In the genomic region with DNA sequence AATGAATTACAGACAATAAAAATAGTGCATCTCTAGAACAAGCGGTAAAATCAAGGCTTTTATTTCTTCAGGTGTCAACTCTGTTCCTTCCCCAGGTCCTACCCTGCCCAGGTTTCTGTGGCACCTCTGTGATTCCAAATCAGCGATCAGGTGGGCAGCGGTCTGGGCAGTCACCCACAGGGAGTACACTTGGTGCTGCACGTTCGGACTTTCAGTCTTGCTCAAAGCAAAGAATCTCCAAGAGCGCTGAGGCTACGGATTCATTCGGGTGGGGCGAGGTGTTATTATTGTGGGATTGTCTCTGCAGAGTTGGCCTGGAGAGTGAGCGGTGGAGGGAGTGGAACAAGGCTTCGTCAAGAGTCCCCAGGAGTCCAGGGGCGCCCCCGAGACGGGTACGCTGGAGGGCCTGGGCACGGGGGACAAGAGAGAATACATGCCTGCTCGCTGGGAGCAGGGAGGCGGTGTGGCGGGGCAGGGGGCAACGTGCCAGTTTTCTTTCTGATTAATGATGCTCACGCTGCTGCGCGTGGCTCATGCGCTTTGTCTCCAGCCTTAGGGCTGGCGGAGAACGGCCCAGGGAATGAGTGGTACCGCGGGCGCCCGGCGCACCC, we compare ENCODE assay signal across 13 cellular contexts. TPM values are rescaled to one million over a fixed set of nuclear protein-coding genes. Genes with fewer than 3 reads are reported as not detected.
DNase-seq lines count a peak whose midpoint lies in the region; ATAC-seq, FAIRE-seq and TF ChIP-seq lines count a peak whose summit lies in the region.
"Had no signal": no experiment of that assay in that cellular context is flagged by ENCODE, and none has a peak within 500 bp of the region (broad histone marks: within the 10 kb centered on the region; RNA-seq: fewer than 3 reads in every experiment).

No MANE protein-coding gene starts in this region.

- H3K9me3 ChIP-seq in A549 (no peaks in the 10 kb centered on the region), KOPT-K1 (ENCODE audit: insufficient read depth, low read length, poor library complexity, severe bottlenecking) (no peaks in the 10 kb centered on the region), neural progenitor cell (ENCODE audit: low read depth) (no peaks in the 10 kb centered on the region)
- H3K9me3 ChIP-seq: HAP-1 had no signal

- 75% methylated on average over 25 of the region's 31 CpGs for WGBS in A549 (ENCODE audit: missing lambda C conversion rate)

- TF ChIP-seq CTCF in A549 (IDR thresholded peaks at IDR 0.05) (no peak), neural progenitor cell (IDR thresholded peaks at IDR 0.05) (no peak)

- TF ChIP-seq EP300 in A549 (IDR thresholded peaks at IDR 0.05): no peak

- ATAC-seq in A549: no peak; a peak in 1 of 6 replicates
- ATAC-seq in esophagus mucosa: peak; percentile 18
- no peak for ATAC-seq in activated CD8-positive, alpha-beta memory T cell treated with anti-CD3 and anti-CD28 coated beads, Interleukin-2, amount 10 ng/mL, durations not matched to agents 7 days and 5 days

- H3K4me1 Mint-ChIP-seq in neural progenitor cell: peaks cover 8% of the 10 kb centered on the region
- peaks cover 3% of the 10 kb centered on the region for H3K4me1 Mint-ChIP-seq in activated CD8-positive, alpha-beta memory T cell treated with anti-CD3 and anti-CD28 coated beads, Interleukin-2, amount 10 ng/mL, durations not matched to agents 7 days and 5 days

- H3K27me3 Mint-ChIP-seq in neural progenitor cell (ENCODE audit: insufficient read depth, low read depth): peaks cover 30% of the 10 kb centered on the region
- peaks cover 32% of the 10 kb centered on the region for H3K27me3 Mint-ChIP-seq in activated CD8-positive, alpha-beta memory T cell treated with anti-CD3 and anti-CD28 coated beads, Interleukin-2, amount 10 ng/mL, durations not matched to agents 7 days and 5 days

- H3K4me1 ChIP-seq in A549 (no peaks in the 10 kb centered on the region), neural progenitor cell (no peaks in the 10 kb centered on the region)
- H3K4me1 ChIP-seq: HAP-1 had no signal

- peaks cover 67% of the 10 kb centered on the region for H3K27me3 ChIP-seq in neural progenitor cell

- H3K4me3 Mint-ChIP-seq in neural progenitor cell: peak overlapping the region; percentile 80
- H3K4me3 Mint-ChIP-seq in activated CD8-positive, alpha-beta memory T cell treated with anti-CD3 and anti-CD28 coated beads, Interleukin-2, amount 10 ng/mL, durations not matched to agents 7 days and 5 days: no peak overlapping the region

- no peak overlapping the region for H3K27ac Mint-ChIP-seq in neural progenitor cell
- no peak overlapping the region for H3K27ac Mint-ChIP-seq in activated CD8-positive, alpha-beta memory T cell treated with anti-CD3 and anti-CD28 coated beads, Interleukin-2, amount 10 ng/mL, durations not matched to agents 7 days and 5 days

- H3K4me2 ChIP-seq in A549 (peak overlapping the region; percentile 98), neural progenitor cell (peak overlapping the region; percentile 92)

- CTCF ChIA-PET in A549 (lab: Yijun Ruan, JAX): interaction anchor here (2.6 kb wide), 1 partner anchor 11 kb away, joined by 7 read pairs; no protein-coding TSS in a partner anchor
- CTCF ChIA-PET in activated CD8-positive, alpha-beta memory T cell treated with anti-CD3 and anti-CD28 coated beads, Interleukin-2, amount 10 ng/mL, durations not matched to agents 7 days and 5 days (lab: Charles Lee): no interaction called here

- no peaks in the 10 kb centered on the region for H4K20me1 ChIP-seq in neural progenitor cell (ENCODE audit: low read depth)

- no peak for TF ChIP-seq RAD21 in A549 (conservative IDR thresholded peaks at IDR 0.05 in 1 of 2, IDR thresholded peaks at IDR 0.05 in 1 of 2)

- FAIRE-seq in A549 (lab: Jason Lieb, UNC): no peak
- FAIRE-seq: GM12891 had no signal

- H3K4me3 ChIP-seq in A549 (peak overlapping the region; percentile 58), neural progenitor cell (peak overlapping the region; percentile 58)

- H3K79me2 ChIP-seq in neural progenitor cell (ENCODE audit: low read depth): no peaks in the 10 kb centered on the region

- peaks cover 2% of the 10 kb centered on the region for H3K9me3 Mint-ChIP-seq in neural progenitor cell
- H3K9me3 Mint-ChIP-seq in activated CD8-positive, alpha-beta memory T cell treated with anti-CD3 and anti-CD28 coated beads, Interleukin-2, amount 10 ng/mL, durations not matched to agents 7 days and 5 days (ENCODE audit: low read depth): no peaks in the 10 kb centered on the region

- DNase-seq in A549 (ENCODE audit: low read depth in 1 of 2, low spot score in 1 of 2) (no peak), neural progenitor cell (ENCODE audit: low spot score) (no peak), NCI-H774 (lab: John Stamatoyannopoulos, UW) (no peak), NCI-H1417 (lab: John Stamatoyannopoulos, UW) (no peak), HUDEP-2 (lab: John Stamatoyannopoulos, UW; ENCODE audit: unreplicated experiment in 76 of 76) (no peak)
- no peak for DNase-seq in activated CD8-positive, alpha-beta memory T cell treated with anti-CD3 and anti-CD28 coated beads, Interleukin-2, amount 10 ng/mL, durations not matched to agents 7 days and 5 days
- DNase-seq: activated gamma-delta T cell treated with Interleukin-2 at 50 U/mL for 16 hours, NCI-H524 treated with DMSO at 0.1 percent for 48 hours, T-helper 9 cell had no signal

- H3K36me3 Mint-ChIP-seq in neural progenitor cell: no peaks in the 10 kb centered on the region
- peaks cover 2% of the 10 kb centered on the region for H3K36me3 Mint-ChIP-seq in activated CD8-positive, alpha-beta memory T cell treated with anti-CD3 and anti-CD28 coated beads, Interleukin-2, amount 10 ng/mL, durations not matched to agents 7 days and 5 days

- peak overlapping the region; percentile 95 for H2AFZ ChIP-seq in neural progenitor cell (replicated peaks)

- H3K9ac ChIP-seq in neural progenitor cell: no peak overlapping the region

- POLR2A ChIA-PET in A549 (lab: Yijun Ruan, JAX): no interaction called here

- no peak for TF ChIP-seq POLR2A in A549 (IDR thresholded peaks at IDR 0.05; ENCODE audit: low read length)

- no peaks in the 10 kb centered on the region for H3F3A ChIP-seq in neural progenitor cell (ENCODE audit: low read depth)

- H3K27ac ChIP-seq in A549 (peak overlapping the region in 1 of 2 experiments; percentile 45; a peak in 4 of 6 replicates), KOPT-K1 (ENCODE audit: low read depth, low read length, poor library complexity, severe bottlenecking) (peak overlapping the region; percentile 98), neural progenitor cell (no peak overlapping the region)

- H3K36me3 ChIP-seq in KOPT-K1 (ENCODE audit: insufficient read depth, low read length) (0 out of 2 replicates have a peak, but pooled peaks cover 4% of the 10 kb centered on the region), neural progenitor cell (no peaks in the 10 kb centered on the region)
- H3K36me3 ChIP-seq: HAP-1 had no signal

TF ChIP-seq in A549, 52 proteins besides CTCF, POLR2A, EP300 and RAD21:
- TF ChIP-seq HMGXB4 (CRISPR knock-in tag; IDR thresholded peaks at IDR 0.05; ENCODE audit: borderline replicate concordance) (no peak), FOXS1 (CRISPR knock-in tag; IDR thresholded peaks at IDR 0.05) (no peak), BHLHE40 (IDR thresholded peaks at IDR 0.05; ENCODE audit: low read depth, low read length) (no peak), CBX8 (IDR thresholded peaks at IDR 0.05) (no peak), HDAC2 (IDR thresholded peaks at IDR 0.05) (no peak), MAZ (IDR thresholded peaks at IDR 0.05; ENCODE audit: borderline replicate concordance, low read depth, low read length) (no peak), SMC3 (IDR thresholded peaks at IDR 0.05) (no peak), MAFK (IDR thresholded peaks at IDR 0.05; ENCODE audit: partially characterized antibody) (no peak), CHD4 (IDR thresholded peaks at IDR 0.05; ENCODE audit: borderline replicate concordance) (no peak), NR3C1 (IDR thresholded peaks at IDR 0.05) (no peak), PBX3 (IDR thresholded peaks at IDR 0.05) (no peak), GATA3 (IDR thresholded peaks at IDR 0.05; ENCODE audit: borderline replicate concordance) (no peak)

RNA-seq across cellular contexts. Expression of gene ARPP21, which starts 0.6 kb away (rescaled TPM):
- polyA plus RNA-seq in A549 (2011; rRNA removed): 0.03 and 0.04 TPM in 2 replicates
- polyA plus RNA-seq in A549 (2012; cell fraction: cytosol; rRNA removed): 0.01 TPM in 1 of 2 replicates, not detected in the other
- 0.01 TPM in 1 of 2 replicates, not detected in the other for polyA plus RNA-seq in A549 (2012; cell fraction: nucleus; rRNA removed)
- not detected in 3 replicates for polyA plus RNA-seq in A549 (2017; fragmentation: RNase III; extraction: RNeasy Plus Mini Kit Qiagen cat#74134 plus additional on column Dnase treatment)
- 0.83 and 1.3 TPM in 2 replicates for polyA minus RNA-seq in A549 (2011; rRNA and poly(A)+ RNA removed)
- not detected for total RNA-seq in esophagus mucosa
- total RNA-seq in neural progenitor cell (ENCODE audit: low replicate concordance): 0.19 TPM in 1 of 2 replicates, not detected in the other
- not detected for total RNA-seq in activated CD8-positive, alpha-beta memory T cell treated with anti-CD3 and anti-CD28 coated beads, Interleukin-2, amount 10 ng/mL, durations not matched to agents 7 days and 5 days
